Comparison of ENCODE assay signal across 37 cellular contexts in the genomic region with DNA sequence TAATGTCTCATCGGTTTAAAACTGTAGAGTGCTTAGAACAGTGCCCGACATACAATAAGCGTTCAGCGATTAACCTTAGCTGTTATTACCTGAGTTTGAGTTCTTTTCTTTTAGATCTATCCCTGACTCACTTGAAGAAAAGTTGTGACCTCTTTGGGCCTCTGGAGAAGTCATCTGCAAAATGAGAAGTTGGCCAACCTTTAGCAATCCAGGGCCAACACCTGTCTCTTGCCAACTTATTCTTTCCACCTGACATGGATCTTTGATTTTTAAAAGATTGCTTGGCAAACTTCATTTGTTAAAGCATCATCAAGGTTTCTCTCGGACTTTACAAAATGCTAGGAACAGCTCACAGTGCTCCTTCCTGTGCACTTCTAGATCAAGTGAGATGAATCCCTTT.
"Had no signal": no experiment of that assay in that cellular context is flagged by ENCODE, and none has a peak within 500 bp of the region (broad histone marks: within the 10 kb centered on the region; RNA-seq: fewer than 3 reads in every experiment).

No MANE protein-coding gene starts in this region.

- H3K9me3 ChIP-seq: adrenal gland, body of pancreas, colonic mucosa, esophagus muscularis mucosa, gastrocnemius medialis, heart left ventricle had no signal

- H3K4me3 ChIP-seq: adrenal gland, body of pancreas, cardiac muscle cell, colonic mucosa, esophagus muscularis mucosa, gastrocnemius medialis, heart left ventricle had no signal

- H3K27ac Mint-ChIP-seq: activated CD4-positive, alpha-beta memory T cell treated with anti-CD3 and anti-CD28 coated beads for 36 hours; activated CD4-positive, alpha-beta T cell treated with anti-CD3 and anti-CD28 coated beads for 36 hours; activated CD8-positive, alpha-beta memory T cell treated with anti-CD3 and anti-CD28 coated beads, Interleukin-2, amount 10 ng/mL, durations not matched to agents 7 days and 5 days; activated CD8-positive, alpha-beta T cell treated with anti-CD3 and anti-CD28 coated beads, Interleukin-2, amount 10 ng/mL, durations not matched to agents 7 days and 5 days; activated naive CD4-positive, alpha-beta T cell treated with anti-CD3 and anti-CD28 coated beads for 36 hours; activated naive CD4-positive, alpha-beta T cell treated with anti-CD3 and anti-CD28 coated beads, Interleukin-2, amount 50 U/mL, for 24 hours; activated naive CD8-positive, alpha-beta T cell treated with anti-CD3 and anti-CD28 coated beads for 36 hours; activated naive CD8-positive, alpha-beta T cell treated with anti-CD3 and anti-CD28 coated beads, Interleukin-2, amount 50 U/mL, for 24 hours; activated T-helper 1 cell treated with anti-CD3 and anti-CD28 coated beads, Interleukin-12 subunit alpha, Interleukin-12 subunit beta, Interleukin-2, Interleukin-4 antibody, amounts not matched to agents 30 ng/mL and 10 ng/mL and 1 ng/mL, durations not matched to agents 14 hours and 24 hours and 36 hours; activated T-helper 2 cell treated with anti-CD3 and anti-CD28 coated beads, Interferon-gamma antibody, Interleukin-2, Interleukin-4, amounts not matched to agents 10 μg/mL and 5 μg/mL and 100 μg/mL, durations not matched to agents 14 hours and 24 hours and 36 hours; endodermal cell; T-helper 17 cell; T-helper 2 cell treated with Interferon-gamma antibody and Interleukin-4, amounts not matched to agents 5 μg/mL and 100 μg/mL, for 36 hours had no signal

- H3K36me3 ChIP-seq: adrenal gland, cardiac muscle cell, colonic mucosa, gastrocnemius medialis had no signal

- H3K27ac ChIP-seq: adrenal gland, body of pancreas, cardiac muscle cell, colonic mucosa, esophagus muscularis mucosa, foreskin keratinocyte had no signal

- H3K4me3 Mint-ChIP-seq: activated CD4-positive, alpha-beta memory T cell treated with anti-CD3 and anti-CD28 coated beads for 36 hours; activated CD4-positive, alpha-beta T cell treated with anti-CD3 and anti-CD28 coated beads for 36 hours; activated CD4-positive, alpha-beta T cell treated with anti-CD3 and anti-CD28 coated beads, Interleukin-2, amount 10 ng/mL, durations not matched to agents 24 days and 14 days; activated CD8-positive, alpha-beta memory T cell treated with anti-CD3 and anti-CD28 coated beads, Interleukin-2, amount 10 ng/mL, durations not matched to agents 7 days and 5 days; activated CD8-positive, alpha-beta T cell treated with anti-CD3 and anti-CD28 coated beads, Interleukin-2, amount 10 ng/mL, durations not matched to agents 7 days and 5 days; activated naive CD4-positive, alpha-beta T cell treated with anti-CD3 and anti-CD28 coated beads for 36 hours; activated naive CD4-positive, alpha-beta T cell treated with anti-CD3 and anti-CD28 coated beads, Interleukin-2, amount 50 U/mL, for 24 hours; activated naive CD8-positive, alpha-beta T cell treated with anti-CD3 and anti-CD28 coated beads for 36 hours; activated naive CD8-positive, alpha-beta T cell treated with anti-CD3 and anti-CD28 coated beads, Interleukin-2, amount 50 U/mL, for 24 hours; activated T-helper 1 cell treated with anti-CD3 and anti-CD28 coated beads, Interleukin-12 subunit alpha, Interleukin-12 subunit beta, Interleukin-2, Interleukin-4 antibody, amounts not matched to agents 30 ng/mL and 10 ng/mL and 1 ng/mL, durations not matched to agents 14 hours and 24 hours and 36 hours; endodermal cell; T-helper 17 cell; T-helper 2 cell treated with Interferon-gamma antibody and Interleukin-4, amounts not matched to agents 5 μg/mL and 100 μg/mL, for 36 hours had no signal

- H3K4me1 ChIP-seq: colonic mucosa had no signal

- ATAC-seq: activated CD4-positive, alpha-beta T cell treated with anti-CD3 and anti-CD28 coated beads for 36 hours; activated CD8-positive, alpha-beta memory T cell treated with anti-CD3 and anti-CD28 coated beads, Interleukin-2, amount 10 ng/mL, durations not matched to agents 7 days and 5 days; activated CD8-positive, alpha-beta T cell treated with anti-CD3 and anti-CD28 coated beads, Interleukin-2, amount 10 ng/mL, durations not matched to agents 7 days and 5 days; activated naive CD8-positive, alpha-beta T cell treated with anti-CD3 and anti-CD28 coated beads, Interleukin-2, amount 50 U/mL, for 24 hours; body of pancreas; gastrocnemius medialis; heart left ventricle; T-helper 17 cell had no signal

- H3K36me3 Mint-ChIP-seq: activated CD4-positive, alpha-beta memory T cell treated with anti-CD3 and anti-CD28 coated beads for 36 hours; activated CD8-positive, alpha-beta memory T cell treated with anti-CD3 and anti-CD28 coated beads, Interleukin-2, amount 10 ng/mL, durations not matched to agents 7 days and 5 days; activated naive CD4-positive, alpha-beta T cell treated with anti-CD3 and anti-CD28 coated beads, Interleukin-2, amount 50 U/mL, for 24 hours; activated naive CD8-positive, alpha-beta T cell treated with anti-CD3 and anti-CD28 coated beads for 36 hours had no signal

- H3K27me3 Mint-ChIP-seq: activated CD4-positive, alpha-beta memory T cell treated with anti-CD3 and anti-CD28 coated beads for 36 hours; activated CD4-positive, alpha-beta T cell treated with anti-CD3 and anti-CD28 coated beads for 36 hours; activated CD4-positive, alpha-beta T cell treated with anti-CD3 and anti-CD28 coated beads, Interleukin-2, amount 10 ng/mL, durations not matched to agents 24 days and 14 days; activated CD8-positive, alpha-beta memory T cell treated with anti-CD3 and anti-CD28 coated beads, Interleukin-2, amount 10 ng/mL, durations not matched to agents 7 days and 5 days; activated naive CD4-positive, alpha-beta T cell treated with anti-CD3 and anti-CD28 coated beads, Interleukin-2, amount 50 U/mL, for 24 hours; activated naive CD8-positive, alpha-beta T cell treated with anti-CD3 and anti-CD28 coated beads for 36 hours; activated naive CD8-positive, alpha-beta T cell treated with anti-CD3 and anti-CD28 coated beads, Interleukin-2, amount 50 U/mL, for 24 hours; T-helper 17 cell had no signal

- H3K9me3 Mint-ChIP-seq: activated CD4-positive, alpha-beta memory T cell treated with anti-CD3 and anti-CD28 coated beads for 36 hours; activated naive CD4-positive, alpha-beta T cell treated with anti-CD3 and anti-CD28 coated beads for 36 hours; activated naive CD4-positive, alpha-beta T cell treated with anti-CD3 and anti-CD28 coated beads, Interleukin-2, amount 50 U/mL, for 24 hours; activated naive CD8-positive, alpha-beta T cell treated with anti-CD3 and anti-CD28 coated beads for 36 hours; activated naive CD8-positive, alpha-beta T cell treated with anti-CD3 and anti-CD28 coated beads, Interleukin-2, amount 50 U/mL, for 24 hours; activated T-helper 2 cell treated with anti-CD3 and anti-CD28 coated beads, Interferon-gamma antibody, Interleukin-2, Interleukin-4, amounts not matched to agents 10 μg/mL and 5 μg/mL and 100 μg/mL, durations not matched to agents 14 hours and 24 hours and 36 hours; endodermal cell; T-helper 2 cell treated with Interferon-gamma antibody and Interleukin-4, amounts not matched to agents 5 μg/mL and 100 μg/mL, for 36 hours had no signal

- H3K27me3 ChIP-seq: adrenal gland, body of pancreas, cardiac muscle cell, colonic mucosa, esophagus muscularis mucosa, foreskin keratinocyte, gastrocnemius medialis, heart left ventricle had no signal

- DNase-seq: activated CD4-positive, alpha-beta memory T cell treated with anti-CD3 and anti-CD28 coated beads for 36 hours; activated CD4-positive, alpha-beta T cell treated with anti-CD3 and anti-CD28 coated beads for 36 hours; activated CD4-positive, alpha-beta T cell treated with anti-CD3 and anti-CD28 coated beads, Interleukin-2, amount 10 ng/mL, durations not matched to agents 24 days and 14 days; activated CD4-positive, CD25-positive, alpha-beta regulatory T cell; activated CD4-positive, CD25-positive, alpha-beta regulatory T cell treated with anti-CD3 and anti-CD28 coated beads, Interleukin-2, amount 50 U/mL, for 72 hours; activated CD8-positive, alpha-beta memory T cell treated with anti-CD3 and anti-CD28 coated beads, Interleukin-2, amount 10 ng/mL, durations not matched to agents 7 days and 5 days; activated CD8-positive, alpha-beta memory T cell treated with anti-CD3 and anti-CD28 coated beads, Interleukin-2, amount 50 U/mL, for 4 hours; activated CD8-positive, alpha-beta T cell treated with anti-CD3 and anti-CD28 coated beads, Interleukin-2, amount 10 ng/mL, durations not matched to agents 7 days and 5 days; activated effector memory CD4-positive, alpha-beta T cell treated with anti-CD3 and anti-CD28 coated beads, Interleukin-2, amount 50 U/mL, for 16 hours; activated naive CD4-positive, alpha-beta T cell treated with anti-CD3 and anti-CD28 coated beads for 36 hours; activated naive CD8-positive, alpha-beta T cell treated with anti-CD3 and anti-CD28 coated beads for 36 hours; activated naive CD8-positive, alpha-beta T cell treated with anti-CD3 and anti-CD28 coated beads, Interleukin-2, amount 50 U/mL, for 24 hours; activated T-cell treated with anti-CD3 and anti-CD28 coated beads, Interleukin-2, amount 50 U/mL, for 1 hour; activated T-cell treated with anti-CD3 and anti-CD28 coated beads, Interleukin-2, amount 50 U/mL, for 48 hours; adrenal gland; amygdala; aorta; body of pancreas; central memory CD4-positive, alpha-beta T cell; cerebellar nuclear complex; colonic mucosa; effector CD8-positive, alpha-beta T cell; endodermal cell; erythroblast; gastrocnemius medialis; glutamatergic neuron; heart left ventricle; T-helper 1 cell; T-helper 17 cell; T1000 had no signal
